ENCODE assay signal across 2 cellular contexts in the genomic region with DNA sequence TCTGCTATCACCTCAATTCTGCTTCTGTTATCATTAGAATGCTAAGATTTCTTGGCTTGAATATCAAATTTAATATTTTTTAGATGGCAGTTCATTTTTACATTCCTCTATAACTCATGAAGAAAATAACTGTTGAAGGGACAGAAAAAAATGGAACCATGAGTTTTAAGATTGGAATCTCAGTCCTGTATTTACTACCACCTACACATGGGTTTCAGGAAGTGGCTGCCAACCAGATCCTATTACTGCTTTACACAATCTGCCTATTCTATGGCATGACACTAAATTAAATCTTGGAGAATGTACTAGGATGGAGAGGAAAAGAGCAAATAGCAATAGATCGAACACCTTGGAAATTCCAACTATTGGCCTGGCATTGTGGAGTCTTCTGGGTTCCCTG.
TF ChIP-seq lines count a peak whose summit lies in the region.

No MANE protein-coding gene starts in this region.

TF ChIP-seq in A549, 52 proteins besides CTCF, POLR2A, EP300 and RAD21 (continued from another document):
- TF ChIP-seq NFE2L2 (conservative IDR thresholded peaks at IDR 0.05; ENCODE audit: low read length) (no peak), RNF2 (IDR thresholded peaks at IDR 0.05; ENCODE audit: borderline replicate concordance, low read depth) (no peak), ZC3H11A (IDR thresholded peaks at IDR 0.05) (no peak), NR3C1 (IDR thresholded peaks at IDR 0.05) (no peak), CHD2 (IDR thresholded peaks at IDR 0.05; ENCODE audit: low read length, partially characterized antibody) (no peak), SREBF2 (IDR thresholded peaks at IDR 0.05) (no peak), FOSB (CRISPR knock-in tag; IDR thresholded peaks at IDR 0.05) (no peak), HOXB5 (CRISPR knock-in tag; IDR thresholded peaks at IDR 0.05) (no peak), ESRRA (IDR thresholded peaks at IDR 0.05; ENCODE audit: borderline replicate concordance, low read length) (no peak), RFX5 (IDR thresholded peaks at IDR 0.05) (no peak)
- TF ChIP-seq, protein P1, sequence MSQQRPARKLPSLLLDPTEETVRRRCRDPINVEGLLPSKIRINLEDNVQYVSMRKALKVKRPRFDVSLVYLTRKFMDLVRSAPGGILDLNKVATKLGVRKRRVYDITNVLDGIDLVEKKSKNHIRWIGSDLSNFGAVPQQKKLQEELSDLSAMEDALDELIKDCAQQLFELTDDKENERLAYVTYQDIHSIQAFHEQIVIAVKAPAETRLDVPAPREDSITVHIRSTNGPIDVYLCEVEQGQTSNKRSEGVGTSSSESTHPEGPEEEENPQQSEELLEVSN (IDR thresholded peaks at IDR 0.05; ENCODE audit: borderline replicate concordance, low read depth) = no peak
- TF ChIP-seq, protein P2, sequence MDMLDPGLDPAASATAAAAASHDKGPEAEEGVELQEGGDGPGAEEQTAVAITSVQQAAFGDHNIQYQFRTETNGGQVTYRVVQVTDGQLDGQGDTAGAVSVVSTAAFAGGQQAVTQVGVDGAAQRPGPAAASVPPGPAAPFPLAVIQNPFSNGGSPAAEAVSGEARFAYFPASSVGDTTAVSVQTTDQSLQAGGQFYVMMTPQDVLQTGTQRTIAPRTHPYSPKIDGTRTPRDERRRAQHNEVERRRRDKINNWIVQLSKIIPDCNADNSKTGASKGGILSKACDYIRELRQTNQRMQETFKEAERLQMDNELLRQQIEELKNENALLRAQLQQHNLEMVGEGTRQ (IDR thresholded peaks at IDR 0.05) = no peak
- TF ChIP-seq, protein P3, sequence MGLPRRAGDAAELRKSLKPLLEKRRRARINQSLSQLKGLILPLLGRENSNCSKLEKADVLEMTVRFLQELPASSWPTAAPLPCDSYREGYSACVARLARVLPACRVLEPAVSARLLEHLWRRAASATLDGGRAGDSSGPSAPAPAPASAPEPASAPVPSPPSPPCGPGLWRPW (IDR thresholded peaks at IDR 0.05) = no peak

TF ChIP-seq in HCT116, 20 proteins besides CTCF, POLR2A, EP300 and RAD21:
- TF ChIP-seq, protein P4, sequence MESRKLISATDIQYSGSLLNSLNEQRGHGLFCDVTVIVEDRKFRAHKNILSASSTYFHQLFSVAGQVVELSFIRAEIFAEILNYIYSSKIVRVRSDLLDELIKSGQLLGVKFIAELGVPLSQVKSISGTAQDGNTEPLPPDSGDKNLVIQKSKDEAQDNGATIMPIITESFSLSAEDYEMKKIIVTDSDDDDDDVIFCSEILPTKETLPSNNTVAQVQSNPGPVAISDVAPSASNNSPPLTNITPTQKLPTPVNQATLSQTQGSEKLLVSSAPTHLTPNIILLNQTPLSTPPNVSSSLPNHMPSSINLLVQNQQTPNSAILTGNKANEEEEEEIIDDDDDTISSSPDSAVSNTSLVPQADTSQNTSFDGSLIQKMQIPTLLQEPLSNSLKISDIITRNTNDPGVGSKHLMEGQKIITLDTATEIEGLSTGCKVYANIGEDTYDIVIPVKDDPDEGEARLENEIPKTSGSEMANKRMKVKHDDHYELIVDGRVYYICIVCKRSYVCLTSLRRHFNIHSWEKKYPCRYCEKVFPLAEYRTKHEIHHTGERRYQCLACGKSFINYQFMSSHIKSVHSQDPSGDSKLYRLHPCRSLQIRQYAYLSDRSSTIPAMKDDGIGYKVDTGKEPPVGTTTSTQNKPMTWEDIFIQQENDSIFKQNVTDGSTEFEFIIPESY (IDR thresholded peaks at IDR 0.05; ENCODE audit: extremely low read depth, insufficient replicate concordance, low read length) = no peak
- TF ChIP-seq FOSL1 (IDR thresholded peaks at IDR 0.05; ENCODE audit: low read depth) = no peak
- TF ChIP-seq CEBPB (IDR thresholded peaks at IDR 0.05; ENCODE audit: low read depth) = no peak
